Comparison of ENCODE assay signal across 21 cellular contexts in genomic region chr1:33369081-33369480, GRCh38. TPM values are rescaled to one million over a fixed set of nuclear protein-coding genes. Genes with fewer than 3 reads are reported as not detected.
"Had no signal": no experiment of that assay in that cellular context is flagged by ENCODE, and none has a peak within 500 bp of the region (broad histone marks: within the 10 kb centered on the region; RNA-seq: fewer than 3 reads in every experiment).

No MANE protein-coding gene starts in this region.

- H3K9me3 Mint-ChIP-seq: T-cell had no signal

- H3K27ac ChIP-seq: HL-60 had no signal

- DNase-seq: KBM-7, MM.1S, NCI-H1092 treated with DMSO at 0.1 percent for 48 hours, NCI-H1436, NCI-H187, NCI-H2029, NCI-H2081 treated with DMSO at 0.1 percent for 48 hours, NCI-H2171, NCI-H226, NCI-H446, NCI-H510A, NCI-H524 treated with DMSO at 0.1 percent for 48 hours, NCI-H69, NCI-H774, RPMI8226, SHP77, SK-N-SH, SW 1271, T-cell had no signal

- ATAC-seq: T-cell had no signal

- H3K4me3 Mint-ChIP-seq: T-cell had no signal

- H3K9ac ChIP-seq: SK-N-SH had no signal

- H3K27ac Mint-ChIP-seq: T-cell had no signal

- H3K9me3 ChIP-seq: SK-N-SH had no signal

- H3K36me3 Mint-ChIP-seq: T-cell had no signal

- H3K4me2 ChIP-seq: SK-N-SH had no signal

RNA-seq across cellular contexts. Expression of gene A3GALT2, which starts 48.2 kb away (rescaled TPM):
- total RNA-seq: SK-MEL-5 had no signal
